Comparison of ENCODE assay signal across 21 cellular contexts in the genomic region with DNA sequence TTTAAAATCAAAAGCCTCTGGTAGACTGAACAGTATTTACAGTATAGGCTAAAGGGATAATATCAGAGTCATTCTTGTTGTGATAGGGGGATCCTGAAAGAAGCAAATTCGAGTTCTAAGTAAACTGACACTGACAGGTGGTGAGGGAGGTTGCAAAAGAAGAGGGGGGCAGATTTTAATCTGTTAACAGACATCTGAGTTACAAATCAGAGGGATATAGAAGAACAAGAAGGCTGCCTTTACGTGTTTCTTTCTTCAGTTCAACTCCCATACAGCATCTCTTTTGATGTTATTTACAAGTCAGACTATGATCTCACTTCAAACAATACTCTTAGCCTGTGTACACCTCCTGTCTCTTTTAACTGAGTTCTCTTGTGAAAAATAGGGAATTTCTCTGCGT. TPM values are rescaled to one million over a fixed set of nuclear protein-coding genes. Genes with fewer than 3 reads are reported as not detected.
DNase-seq lines count a peak whose midpoint lies in the region; TF ChIP-seq lines count a peak whose summit lies in the region.
"Had no signal": no experiment of that assay in that cellular context is flagged by ENCODE, and none has a peak within 500 bp of the region (broad histone marks: within the 10 kb centered on the region; RNA-seq: fewer than 3 reads in every experiment).

No MANE protein-coding gene starts in this region.

- H3K9me3 ChIP-seq in thymus (ENCODE audit: control insufficient read depth) (no peaks in the 10 kb centered on the region), trophoblast cell (ENCODE audit: insufficient read depth, low read depth, low read length) (no peaks in the 10 kb centered on the region), neural progenitor cell (ENCODE audit: low read depth) (no peaks in the 10 kb centered on the region)

- no peak overlapping the region for H4K8ac ChIP-seq in trophoblast cell (ENCODE audit: low read depth, low read length)

- no peaks in the 10 kb centered on the region for H3K27me3 ChIP-seq in thymus (ENCODE audit: control insufficient read depth, insufficient read depth)
- no peaks in the 10 kb centered on the region for H3K27me3 ChIP-seq in trophoblast cell (ENCODE audit: insufficient read depth, low read length)
- H3K27me3 ChIP-seq in neural progenitor cell, result no peaks in the 10 kb centered on the region

- no peaks in the 10 kb centered on the region for H3F3A ChIP-seq in neural progenitor cell (ENCODE audit: low read depth)

- H2AFZ ChIP-seq in trophoblast cell (ENCODE audit: insufficient read depth, low read length, poor library complexity) (no peak overlapping the region), neural progenitor cell (replicated peaks) (no peak overlapping the region)

- DNase-seq in DMS 273 (lab: John Stamatoyannopoulos, UW; ENCODE audit: unreplicated experiment) (peak; percentile 17), DMS 273 treated with DMSO at 0.1 percent for 48 hours (lab: John Stamatoyannopoulos, UW) (no peak), LHCN-M2 (ENCODE audit: low read depth) (peak; percentile 42), NCI-H82 treated with DMSO at 0.1 percent for 48 hours (lab: John Stamatoyannopoulos, UW; ENCODE audit: unreplicated experiment) (peak; percentile 45), trophoblast cell (no peak), neural progenitor cell (ENCODE audit: low spot score) (no peak), NCI-H1048 (lab: John Stamatoyannopoulos, UW) (no peak)
- DNase-seq: AML-193, DMS153, MM.1S, NCI-H1105, NCI-H2081, NCI-H226, NCI-H69, Right ventricle myocardium superior had no signal

- no peaks in the 10 kb centered on the region for H4K20me1 ChIP-seq in neural progenitor cell (ENCODE audit: low read depth)

- no peak overlapping the region for H2BK5ac ChIP-seq in trophoblast cell (ENCODE audit: low read depth, low read length, poor library complexity)

- no peaks in the 10 kb centered on the region for H3K79me1 ChIP-seq in trophoblast cell (ENCODE audit: low read length)

- H3K4me1 Mint-ChIP-seq in neural progenitor cell, result peaks cover 6% of the 10 kb centered on the region

- no peak overlapping the region for H3K4me3 Mint-ChIP-seq in neural progenitor cell

- H3K27ac Mint-ChIP-seq in neural progenitor cell, result no peak overlapping the region

- no peak overlapping the region for H4K12ac ChIP-seq in trophoblast cell (ENCODE audit: low read depth, low read length)

- H3K36me3 ChIP-seq in thymus (ENCODE audit: control insufficient read depth, insufficient read depth) (no peaks in the 10 kb centered on the region), trophoblast cell (ENCODE audit: control insufficient read depth in 1 of 2, insufficient read depth in 2 of 2, low read length in 2 of 2) (no peaks in the 10 kb centered on the region), neural progenitor cell (no peaks in the 10 kb centered on the region)

- H3K9ac ChIP-seq in trophoblast cell (ENCODE audit: low read length), result no peak overlapping the region
- no peak overlapping the region for H3K9ac ChIP-seq in neural progenitor cell
- H3K9ac ChIP-seq: KMS-11 had no signal

- H3K36me3 Mint-ChIP-seq in neural progenitor cell, result no peaks in the 10 kb centered on the region

- H4K91ac ChIP-seq in trophoblast cell (ENCODE audit: low read depth, low read length), result no peak overlapping the region

- H3K14ac ChIP-seq in trophoblast cell (ENCODE audit: low read length), result no peak overlapping the region

- TF ChIP-seq CTCF in neural progenitor cell (IDR thresholded peaks at IDR 0.05), result no peak

- H3K9me3 Mint-ChIP-seq in neural progenitor cell, result no peaks in the 10 kb centered on the region

- no peak overlapping the region for H3K4ac ChIP-seq in trophoblast cell (ENCODE audit: low read depth, low read length)

- no peak overlapping the region for H3K23ac ChIP-seq in trophoblast cell (ENCODE audit: low read length)

- H3K4me1 ChIP-seq in thymus (ENCODE audit: control insufficient read depth, insufficient read depth, low read length) (peaks cover 27% of the 10 kb centered on the region), trophoblast cell (ENCODE audit: control insufficient read depth in 1 of 2, insufficient read depth in 2 of 2, low read length in 2 of 2) (no peaks in the 10 kb centered on the region), neural progenitor cell (peaks cover 7% of the 10 kb centered on the region)

- WGBS in thymus, result 2% methylated on average over 3 of the region's 3 CpGs
- no CpG with 5 or more reads among the region's 3 CpGs for WGBS in trophoblast cell (ENCODE audit: extremely low coverage, insufficient coverage, insufficient read length)

- H3K79me2 ChIP-seq in trophoblast cell (ENCODE audit: control insufficient read depth, insufficient read depth, low read length, poor library complexity), result no peaks in the 10 kb centered on the region
- H3K79me2 ChIP-seq in neural progenitor cell (ENCODE audit: low read depth), result no peaks in the 10 kb centered on the region

- no peak overlapping the region for H2AK5ac ChIP-seq in trophoblast cell (ENCODE audit: low read length)

- H3K27ac ChIP-seq in thymus (ENCODE audit: low read depth), result peak overlapping the region; percentile 93
- H3K27ac ChIP-seq in trophoblast cell (ENCODE audit: low read depth, low read length), result no peak overlapping the region
- no peak overlapping the region for H3K27ac ChIP-seq in neural progenitor cell
- H3K27ac ChIP-seq: 22Rv1, C4-2B, KMS-11, SK-N-MC had no signal

- H2BK12ac ChIP-seq in trophoblast cell (ENCODE audit: low read length), result no peak overlapping the region

- H3K4me3 ChIP-seq in thymus (ENCODE audit: low read length) (peak overlapping the region; percentile 26), trophoblast cell (ENCODE audit: low read depth, low read length) (no peak overlapping the region), neural progenitor cell (no peak overlapping the region)
- H3K4me3 ChIP-seq: SK-N-MC had no signal

- peaks cover 8% of the 10 kb centered on the region for H3K27me3 Mint-ChIP-seq in neural progenitor cell (ENCODE audit: insufficient read depth, low read depth)

- no peak overlapping the region for H3K4me2 ChIP-seq in trophoblast cell (ENCODE audit: low read length)
- no peak overlapping the region for H3K4me2 ChIP-seq in neural progenitor cell
- H3K4me2 ChIP-seq: KMS-11 had no signal

- no peak overlapping the region for H2BK120ac ChIP-seq in trophoblast cell (ENCODE audit: insufficient read depth, low read length, poor library complexity)

- no peak overlapping the region for H3K18ac ChIP-seq in trophoblast cell (ENCODE audit: low read length)

RNA-seq across cellular contexts. Expression of a gene that starts 16.3 kb away (rescaled TPM):
- 18.9 and 19.2 TPM in 2 replicates for total RNA-seq in LHCN-M2 (2014; rRNA removed)
- polyA plus RNA-seq in LHCN-M2 (2012), result 6.5 TPM
- 40.3 TPM for polyA plus RNA-seq in thymus
- 4.4 and 4.6 TPM in 2 replicates for polyA plus RNA-seq in trophoblast cell (2013)
- total RNA-seq in neural progenitor cell (ENCODE audit: low replicate concordance), result 8.2 and 10.2 TPM in 2 replicates
- total RNA-seq: HepG2 had no signal
- polyA plus RNA-seq: HepG2 had no signal

Comparison
In these comparisons a context has a peak if more than half of its experiments do, and no peak if none do; other contexts are left out.
1. DNase-seq: peak in DMS 273 (single experiment), LHCN-M2 (single experiment) and NCI-H82 treated with DMSO at 0.1 percent for 48 hours (single experiment); none in DMS 273 treated with DMSO at 0.1 percent for 48 hours (single experiment), trophoblast cell (0 of 2), neural progenitor cell (single experiment) and NCI-H1048 (single experiment).